In genomic region chr21:36640260-36641244, GRCh38 we compare ENCODE assay signal across 2 cellular contexts.
A peak's percentile ranks its signal among the peaks of the same experiment; 100 is the strongest.
TF ChIP-seq lines count a peak whose summit lies in the region.

No MANE protein-coding gene starts in this region.

TF ChIP-seq in HEK293T, 16 proteins besides CTCF, POLR2A, EP300 and RAD21 (continued from another document):
- no peak for TF ChIP-seq FOXA1 (IDR thresholded peaks at IDR 0.05)
- TF ChIP-seq L3MBTL2 (conservative IDR thresholded peaks at IDR 0.05), result no peak
TF ChIP-seq in HEK293T: peak in this region for 0.

TF ChIP-seq in K562, 482 proteins besides CTCF, POLR2A, EP300 and RAD21 (continued from another document):
- no peak for TF ChIP-seq SFPQ (IDR thresholded peaks at IDR 0.05; ENCODE audit: low read depth, low read length)
- peak; percentile 56 to 64 for TF ChIP-seq KDM1A (IDR thresholded peaks at IDR 0.05)
- no peak for TF ChIP-seq ZNF586 (CRISPR knock-in tag; conservative IDR thresholded peaks at IDR 0.05)
- TF ChIP-seq TEAD4 (IDR thresholded peaks at IDR 0.05; ENCODE audit: low read length), result peak; percentile 18; the same call in 1 of the 2 replicates
- TF ChIP-seq TEAD4 (CRISPR knock-in tag; IDR thresholded peaks at IDR 0.05; ENCODE audit: borderline replicate concordance), result no peak
- no peak for TF ChIP-seq DACH1 (IDR thresholded peaks at IDR 0.05; ENCODE audit: partially characterized antibody)
- no peak for TF ChIP-seq CREM (IDR thresholded peaks at IDR 0.05; ENCODE audit: low read depth)
- peak in 1 of 2 experiments; percentile 82; a peak in 2 of 4 replicates for TF ChIP-seq RCOR1 (IDR thresholded peaks at IDR 0.05; ENCODE audit: borderline replicate concordance in 1 of 2, low read depth in 2 of 2, low read length in 2 of 2)
- TF ChIP-seq CCNT2 (IDR thresholded peaks at IDR 0.05; ENCODE audit: borderline replicate concordance, extremely low read depth, insufficient read length, low read depth, low read length), result peak; percentile 18
- TF ChIP-seq ELK1 (CRISPR knock-in tag; IDR thresholded peaks at IDR 0.05), result no peak
